Comparison of ENCODE assay signal across 8 cellular contexts in the genomic region with DNA sequence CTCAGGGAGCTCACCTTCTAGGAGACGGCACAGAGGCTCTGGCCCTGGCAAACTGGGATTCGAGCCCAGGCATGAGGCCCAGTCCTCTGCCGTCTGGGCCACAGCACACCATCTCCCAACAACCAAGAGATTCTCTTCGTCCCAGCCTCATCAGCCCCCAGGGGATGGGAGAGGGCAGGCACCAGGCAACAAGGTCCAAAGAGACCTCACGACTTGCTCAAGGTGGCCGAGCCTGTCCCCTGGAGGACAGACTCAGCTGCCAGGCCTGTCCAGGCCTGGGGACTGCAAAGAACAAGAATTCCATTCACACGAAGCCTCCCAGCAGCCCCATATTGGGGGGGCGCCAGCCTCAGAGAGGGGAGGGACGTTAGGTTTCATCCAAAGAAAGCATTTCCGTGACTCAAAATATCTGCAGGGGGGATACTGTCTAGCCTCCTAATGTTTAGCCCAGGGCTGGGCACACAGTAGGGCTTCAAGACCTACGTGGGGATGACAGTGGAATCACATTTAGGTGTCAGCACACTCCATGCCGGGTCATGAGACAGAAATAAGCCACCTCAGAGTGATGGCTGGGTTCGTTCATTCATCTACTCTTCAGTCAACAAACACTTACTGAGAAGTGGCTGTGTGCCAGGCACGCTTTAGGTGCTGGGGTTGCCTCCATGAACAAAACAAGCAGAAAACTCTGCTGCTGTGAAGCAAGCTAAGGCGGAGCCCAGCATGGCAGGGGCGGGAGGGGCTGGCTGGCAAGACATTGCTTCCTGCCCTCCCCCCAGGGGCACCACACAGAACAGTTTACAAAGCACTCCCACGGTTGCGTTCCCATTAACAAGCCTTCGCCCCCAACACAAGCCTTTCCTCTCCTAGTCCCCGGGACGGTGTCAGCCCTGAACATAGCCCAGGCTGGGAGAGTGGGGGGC. TPM values are rescaled to one million over a fixed set of nuclear protein-coding genes. Genes with fewer than 3 reads are reported as not detected.
DNase-seq lines count a peak whose midpoint lies in the region; ATAC-seq lines count a peak whose summit lies in the region.

No MANE protein-coding gene starts in this region.

- ATAC-seq in HG03378 (IDR thresholded peaks at IDR 0.05; ENCODE audit: unreplicated experiment): no peak
- no peak for ATAC-seq in HG03432 (IDR thresholded peaks at IDR 0.05; ENCODE audit: unreplicated experiment)

- peak; percentile 31 for DNase-seq in DMS53 treated with DMSO at 0.1 percent for 48 hours (lab: John Stamatoyannopoulos, UW; ENCODE audit: unreplicated experiment)
- DNase-seq in NCI-H345 treated with DMSO at 0.1 percent for 48 hours (lab: John Stamatoyannopoulos, UW; ENCODE audit: unreplicated experiment): peak; percentile 71
- peak; percentile 89 for DNase-seq in activated effector memory CD4-positive, alpha-beta T cell treated with anti-CD3 and anti-CD28 coated beads, Interleukin-2, amount 50 U/mL, for 16 hours
- peak; percentile 18 to 55 for DNase-seq in lung microvascular endothelial cell (ENCODE audit: low read depth in 2 of 2)
- DNase-seq in islet precursor cell: no peak
- DNase-seq in NCI-H1930 (lab: John Stamatoyannopoulos, UW): no peak

RNA-seq across cellular contexts. Expression of a gene that starts 1.2 kb away (rescaled TPM):
- total RNA-seq in lung microvascular endothelial cell: under 0.01 TPM in 2 replicates

RNA-seq across cellular contexts. Expression of a gene that starts 11.6 kb away (rescaled TPM):
- 21.8 and 23.0 TPM in 2 replicates for total RNA-seq in lung microvascular endothelial cell

RNA-seq across cellular contexts. Expression of a gene that starts 12.8 kb away (rescaled TPM):
- total RNA-seq in lung microvascular endothelial cell: under 0.01 TPM in 1 of 2 replicates, not detected in the other

RNA-seq across cellular contexts. Expression of a gene that starts 15.0 kb away (rescaled TPM):
- total RNA-seq in lung microvascular endothelial cell: 217 TPM in 2 replicates

RNA-seq across cellular contexts. Expression of a gene that starts 20.8 kb away (rescaled TPM):
- total RNA-seq in lung microvascular endothelial cell: 0.20 TPM in 1 of 2 replicates, not detected in the other

Comparison
In these comparisons a context has a peak if more than half of its experiments do, and no peak if none do; other contexts are left out.
1. DNase-seq: peak in DMS53 treated with DMSO at 0.1 percent for 48 hours (single experiment), NCI-H345 treated with DMSO at 0.1 percent for 48 hours (single experiment), activated effector memory CD4-positive, alpha-beta T cell treated with anti-CD3 and anti-CD28 coated beads, Interleukin-2, amount 50 U/mL, for 16 hours (single experiment) and lung microvascular endothelial cell (2 of 2); none in islet precursor cell (single experiment) and NCI-H1930 (0 of 2).